20 cellular contexts compared by ENCODE assay signal in the genomic region with DNA sequence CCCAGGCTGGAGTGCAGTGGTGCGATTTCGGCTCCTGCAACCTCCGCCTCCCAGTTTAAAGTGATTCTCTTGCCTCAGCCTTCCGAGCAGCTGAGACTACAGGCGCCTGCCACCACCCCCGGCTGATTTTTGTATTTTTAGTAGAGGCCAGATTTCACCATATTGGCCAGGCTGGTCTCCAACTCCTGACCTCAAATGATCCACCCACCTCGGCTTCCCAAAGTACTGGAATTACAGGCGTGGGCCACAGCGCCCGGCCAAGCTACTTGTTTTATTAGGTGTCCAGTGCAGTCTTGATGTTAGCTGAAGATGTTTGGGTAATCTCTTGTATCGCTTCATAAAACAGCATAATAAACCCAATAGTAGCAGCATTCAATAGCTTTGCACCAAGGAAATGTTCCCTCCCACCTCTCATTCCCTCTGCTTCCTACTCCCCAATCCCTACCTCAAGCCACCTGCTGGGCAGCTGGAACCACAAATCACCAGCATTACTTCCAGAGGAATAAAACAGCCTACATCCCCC. TPM values are rescaled to one million over a fixed set of nuclear protein-coding genes. Genes with fewer than 3 reads are reported as not detected.
A peak's percentile ranks its signal among the peaks of the same experiment; 100 is the strongest.
DNase-seq lines count a peak whose midpoint lies in the region; ATAC-seq, FAIRE-seq and TF ChIP-seq lines count a peak whose summit lies in the region.
"Had no signal": no experiment of that assay in that cellular context is flagged by ENCODE, and none has a peak within 500 bp of the region (broad histone marks: within the 10 kb centered on the region; RNA-seq: fewer than 3 reads in every experiment).

No MANE protein-coding gene starts in this region.

- no peak overlapping the region for H4K91ac ChIP-seq in H1 (replicated peaks; ENCODE audit: insufficient read length, low read length)

- 79% methylated on average over 11 of the region's 11 CpGs; no CpG with 5 or more reads in 1 of the 2 experiments for WGBS in H1 (ENCODE audit: extremely low coverage in 1 of 2, insufficient coverage in 1 of 2, insufficient read length in 1 of 2, insufficient replicate concordance in 2 of 2, low coverage in 1 of 2, low lambda C conversion rate in 2 of 2, missing lambda C conversion rate in 1 of 2), 2 experiments

- H4K20me1 ChIP-seq in H1 (replicated peaks in 1 of 2; ENCODE audit: control insufficient read depth in 1 of 2, insufficient read depth in 2 of 2, low read length in 2 of 2) = no peaks in the 10 kb centered on the region

- no peak overlapping the region for H2AK5ac ChIP-seq in H1 (ENCODE audit: low read depth, low read length)

- no peak overlapping the region for H3K23ac ChIP-seq in H1 (ENCODE audit: insufficient read length)

- no peaks in the 10 kb centered on the region for H3K79me2 ChIP-seq in H1 (ENCODE audit: control insufficient read depth in 1 of 2, insufficient read depth in 2 of 2, low read length in 2 of 2)

- H2BK120ac ChIP-seq in H1 (replicated peaks; ENCODE audit: low read depth, low read length) = no peak overlapping the region

- no peak overlapping the region for H2BK12ac ChIP-seq in H1 (ENCODE audit: low read depth, low read length)

- CTCF ChIA-PET in H1 (lab: Charles Lee; ENCODE audit: partially characterized antibody) = interaction anchor here (1.0 to 4.4 kb wide), 8 partner anchors 11 to 412 kb away, joined by 3 to 30 read pairs (median 3); partner anchors contain the start of gene GRIK4

- peaks cover 6% of the 10 kb centered on the region for H3K4me1 ChIP-seq in left ventricle myocardium inferior
- H3K4me1 ChIP-seq in H1 (replicated peaks in 1 of 4; ENCODE audit: control insufficient read depth in 3 of 4, insufficient read depth in 4 of 4, low read length in 3 of 4) = peaks cover 4 to 24% (median 16%) of the 10 kb centered on the region in 4 experiments; a peak in 5 of 7 replicates
- H3K4me1 ChIP-seq: ascending aorta, pancreas had no signal

- H3K4ac ChIP-seq in H1 (replicated peaks; ENCODE audit: insufficient read length, low read depth, low read length) = no peak overlapping the region

- FAIRE-seq in H1 (lab: Jason Lieb, UNC) = peak; percentile 39
- FAIRE-seq: colon, G401.6, islet of Langerhans, pancreas, small intestine had no signal

- peak overlapping the region in 1 of 2 experiments; percentile 38; a peak in 3 of 4 replicates for H3K4me2 ChIP-seq in H1 (ENCODE audit: insufficient read depth in 1 of 2, low read depth in 2 of 2, low read length in 2 of 2)

- intact Hi-C loops in Right ventricle myocardium inferior (cut with DNase I) = no loop called here
- intact Hi-C loops in left ventricle myocardium inferior (cut with micrococcal nuclease) = no loop called here

- H3K4me3 ChIP-seq in left ventricle myocardium inferior = no peak overlapping the region
- H3K4me3 ChIP-seq in H1 (ENCODE audit: extremely low read depth in 1 of 4, insufficient read depth in 2 of 4, low read depth in 3 of 4, low read length in 4 of 4) = no peak overlapping the region
- H3K4me3 ChIP-seq: ascending aorta, pancreas had no signal

- H4K8ac ChIP-seq in H1 (ENCODE audit: extremely low read depth, insufficient read depth, low read length) = no peak overlapping the region

- no peak overlapping the region for H3K9ac ChIP-seq in H1 (replicated peaks in 1 of 4; ENCODE audit: extremely low read depth in 1 of 4, low read depth in 3 of 4, low read length in 3 of 4)

- TF ChIP-seq CTCF in left ventricle myocardium inferior (IDR thresholded peaks at IDR 0.05; ENCODE audit: borderline replicate concordance) (no peak), H1 (IDR thresholded peaks at IDR 0.05; ENCODE audit: control extremely low read depth in 1 of 3, insufficient read depth in 1 of 3, low read depth in 1 of 3, low read length in 3 of 3) (no peak)

- ATAC-seq in Right ventricle myocardium inferior (peak; percentile 54), HG03521 (IDR thresholded peaks at IDR 0.05; ENCODE audit: unreplicated experiment) (no peak)
- ATAC-seq: pancreas; stimulated activated memory B cell treated with anti-CD40 and anti-IgM and Interleukin-4, amounts not matched to agents 10 μg/mL and 1 μg/mL and 100 μg/mL, for 72 hours had no signal

- DNase-seq in Right ventricle myocardium inferior (ENCODE audit: missing footprints) (no peak), left ventricle myocardium inferior (no peak), H1 (ENCODE audit: low read depth in 1 of 2, low spot score in 2 of 2) (peak in 1 of 2 experiments; percentile 51), iPS-NIHi7 (ENCODE audit: extremely low spot score) (peak; percentile 56), NCI-H2029 treated with DMSO at 0.1 percent for 48 hours (lab: John Stamatoyannopoulos, UW) (no peak), NCI-H510A (lab: John Stamatoyannopoulos, UW) (no peak), NCI-H1930 (lab: John Stamatoyannopoulos, UW) (no peak)
- DNase-seq: activated CD4-positive, CD25-positive, alpha-beta regulatory T cell treated with anti-CD3 and anti-CD28 coated beads, Interleukin-2, amount 50 U/mL, for 72 hours; midbrain; NCI-H187; pancreas; small intestine; trophoblast cell had no signal

- H3K9me3 ChIP-seq in left ventricle myocardium inferior (replicated peaks) = no peaks in the 10 kb centered on the region
- no peaks in the 10 kb centered on the region for H3K9me3 ChIP-seq in H1 (ENCODE audit: insufficient read depth in 2 of 2, low read depth in 1 of 2, low read length in 1 of 2)
- H3K9me3 ChIP-seq: ascending aorta, pancreas had no signal

- H4K5ac ChIP-seq in H1 (ENCODE audit: insufficient read length, low read depth, low read length) = no peak overlapping the region

- H3K14ac ChIP-seq in H1 (ENCODE audit: insufficient read length) = no peak overlapping the region

- H2BK5ac ChIP-seq in H1 (ENCODE audit: low read depth, low read length) = no peak overlapping the region

- TF ChIP-seq RAD21 in H1 (IDR thresholded peaks at IDR 0.05 in 1 of 2, conservative IDR thresholded peaks at IDR 0.05 in 1 of 2; ENCODE audit: low read depth in 2 of 2, low read length in 2 of 2) = no peak

- no peaks in the 10 kb centered on the region for H3K79me1 ChIP-seq in H1 (ENCODE audit: low read depth, low read length)

- no peaks in the 10 kb centered on the region for H3K23me2 ChIP-seq in H1 (ENCODE audit: low read depth, low read length)

- H3K27me3 ChIP-seq in left ventricle myocardium inferior (ENCODE audit: low read depth) (peaks cover 33% of the 10 kb centered on the region), H1 (replicated peaks in 1 of 4; ENCODE audit: control insufficient read depth in 3 of 4, extremely low read depth in 1 of 4, insufficient read depth in 3 of 4, low read length in 3 of 4) (no peaks in the 10 kb centered on the region)
- H3K27me3 ChIP-seq: ascending aorta had no signal

- no peaks in the 10 kb centered on the region for H3K36me3 ChIP-seq in left ventricle myocardium inferior
- H3K36me3 ChIP-seq in H1 (ENCODE audit: control insufficient read depth in 2 of 4, insufficient read depth in 4 of 4, low read length in 3 of 4) = no peaks in the 10 kb centered on the region
- H3K36me3 ChIP-seq: ascending aorta, pancreas had no signal

- H3K27ac ChIP-seq in left ventricle myocardium inferior (replicated peaks) (no peak overlapping the region), H1 (ENCODE audit: low read depth, low read length) (no peak overlapping the region)
- H3K27ac ChIP-seq: ascending aorta, pancreas had no signal

- no peak overlapping the region for H3K18ac ChIP-seq in H1 (ENCODE audit: extremely low read depth, low read length)

- POLR2A ChIA-PET in H1 (lab: Charles Lee; ENCODE audit: partially characterized antibody) = no interaction called here

- TF ChIP-seq EP300 in H1 (IDR thresholded peaks at IDR 0.05; ENCODE audit: borderline replicate concordance in 1 of 2, low read depth in 2 of 2, low read length in 2 of 2) = no peak

- TF ChIP-seq POLR2A in H1 (IDR thresholded peaks at IDR 0.05; ENCODE audit: control extremely low read depth in 1 of 2, low read depth in 2 of 2, low read length in 2 of 2) = no peak

- peak overlapping the region; percentile 89; the same call in 1 of the 2 replicates for H2BK20ac ChIP-seq in H1 (ENCODE audit: low read length)

- H2AFZ ChIP-seq in H1 (ENCODE audit: low read length) = no peak overlapping the region

- H3K56ac ChIP-seq in H1 (replicated peaks; ENCODE audit: insufficient read length, low read depth, low read length) = no peak overlapping the region

- no peak overlapping the region for H2BK15ac ChIP-seq in H1 (ENCODE audit: low read length)

TF ChIP-seq in H1, 55 proteins besides CTCF, POLR2A, EP300 and RAD21:
- TF ChIP-seq CHD2 (IDR thresholded peaks at IDR 0.05; ENCODE audit: low read length) = no peak
- TF ChIP-seq TAF1 (IDR thresholded peaks at IDR 0.05; ENCODE audit: low read depth, low read length) = no peak
- TF ChIP-seq BCL11A (IDR thresholded peaks at IDR 0.05; ENCODE audit: low read depth in 2 of 2, low read length in 2 of 2) = no peak
- no peak for TF ChIP-seq CEBPB (IDR thresholded peaks at IDR 0.05; ENCODE audit: low read depth, low read length)
- TF ChIP-seq FOSL1 (IDR thresholded peaks at IDR 0.05; ENCODE audit: insufficient read depth, low read depth, low read length) = no peak
- TF ChIP-seq KDM5A (IDR thresholded peaks at IDR 0.05; ENCODE audit: low read length) = no peak
- TF ChIP-seq POLR2AphosphoS5 (IDR thresholded peaks at IDR 0.05; ENCODE audit: low read depth, low read length) = no peak
- TF ChIP-seq GABPA (IDR thresholded peaks at IDR 0.05; ENCODE audit: borderline replicate concordance, insufficient read depth, low read length) = no peak
TF ChIP-seq in H1: peak in this region for 0.

RNA-seq across cellular contexts. Expression of gene GRIK4, which starts 11.1 kb away (rescaled TPM):
- total RNA-seq in Right ventricle myocardium inferior (not detected), left ventricle myocardium inferior (0.16 TPM)
- total RNA-seq in H1 (2021; fragmentation: NEBNext Ultra II Directional; extraction: Animal tissue kit (Norgen Biotek cat#: 25700)) = 2.4 and 2.9 TPM in 2 replicates
- 1.2 and 2.2 TPM in 2 replicates for polyA plus RNA-seq in H1 (2011; rRNA removed)
- 1.1 TPM for polyA plus RNA-seq in H1 (2011; cell fraction: cytosol; rRNA removed)
- polyA plus RNA-seq in H1 (2011; cell fraction: nucleus; rRNA removed) = 3.3 TPM
- 1.5 to 1.8 TPM (median 1.6 TPM) in 4 replicates for polyA plus RNA-seq in H1 (2012, experiment 1 of 2)
- polyA plus RNA-seq in H1 (2012, experiment 2 of 2) = 0.89 TPM
- polyA plus RNA-seq in H1 (2013, experiment 1 of 2) = 2.0 TPM
- polyA plus RNA-seq in H1 (2013, experiment 2 of 2) = 2.2 TPM
- polyA minus RNA-seq in H1 (2011; rRNA and poly(A)+ RNA removed) = 2.3 and 4.4 TPM in 2 replicates
- 2.8 TPM for polyA minus RNA-seq in H1 (2011; cell fraction: cytosol; rRNA and poly(A)+ RNA removed)
- 4.5 TPM for polyA minus RNA-seq in H1 (2011; cell fraction: nucleus; rRNA and poly(A)+ RNA removed)
- total RNA-seq: ascending aorta, pancreas, RPMI7951 had no signal
